Comparison of ENCODE assay signal across 1 cellular context in genomic region chr7:155069992-155070827, GRCh38.
TF ChIP-seq lines count a peak whose summit lies in the region.

TSS of gene HTR5A (plus strand) at chr7:155070324. CDS start at chr7:155070900, 576 bp downstream.

TF ChIP-seq in WTC11, 78 proteins besides CTCF, POLR2A, EP300 and RAD21 (continued from another document):
- TF ChIP-seq TEAD1 (CRISPR knock-in tag; IDR thresholded peaks at IDR 0.05) (peak; percentile 100), AR (CRISPR knock-in tag; IDR thresholded peaks at IDR 0.05) (peak; percentile 90), E2F5 (CRISPR knock-in tag; IDR thresholded peaks at IDR 0.05) (peak; percentile 100), NFATC4 (CRISPR knock-in tag; IDR thresholded peaks at IDR 0.05) (peak; percentile 73; the same call in 1 of the 2 replicates)
